In genomic region chrX:15854080-15854655, GRCh38 we compare ENCODE assay signal across 8 cellular contexts. TPM values are rescaled to one million over a fixed set of nuclear protein-coding genes. Genes with fewer than 3 reads are reported as not detected.
A peak's percentile ranks its signal among the peaks of the same experiment; 100 is the strongest.
DNase-seq lines count a peak whose midpoint lies in the region; ATAC-seq lines count a peak whose summit lies in the region.

No MANE protein-coding gene starts in this region.

- H3K4me1 ChIP-seq in ES-I3 (ENCODE audit: insufficient read depth, low read length) (peaks cover 13% of the 10 kb centered on the region; the same call in 1 of the 2 replicates), Karpas-422 (ENCODE audit: low read length) (peaks cover 61% of the 10 kb centered on the region)

- 0 out of 2 replicates have a peak, but pooled peaks cover under 1% of the 10 kb centered on the region for H4K20me1 ChIP-seq in Karpas-422 (ENCODE audit: insufficient read depth, low read depth, low read length)

- H3K36me3 ChIP-seq in ES-I3 (ENCODE audit: insufficient read depth, low read length) (peaks cover 5% of the 10 kb centered on the region; the same call in 1 of the 2 replicates), Karpas-422 (ENCODE audit: insufficient read depth, low read length) (no peaks in the 10 kb centered on the region; the same call in 1 of the 2 replicates)

- peaks cover 36% of the 10 kb centered on the region for H3K79me2 ChIP-seq in Karpas-422 (ENCODE audit: low read length)

- peak; percentile 48 for ATAC-seq in GM21723 (IDR thresholded peaks at IDR 0.05; ENCODE audit: unreplicated experiment)

- DNase-seq in Karpas-422 (peak; percentile 78), cerebellar cortex (ENCODE audit: low spot score) (peak; percentile 33), kidney tubule cell (ENCODE audit: low spot score) (peak; percentile 53), middle frontal gyrus (ENCODE audit: extremely low spot score, low spot score) (no peak)
- peak; percentile 10 for DNase-seq in activated CD4-positive, CD25-positive, alpha-beta regulatory T cell treated with anti-CD3 and anti-CD28 coated beads, Interleukin-2, amount 50 U/mL, for 16 hours (ENCODE audit: low read depth, low spot score)
- DNase-seq in stimulated activated CD4-positive, alpha-beta T cell treated with anti-CD3 and anti-CD28 coated beads, Interleukin-2, amount 100 ng/mL, for 24 hours, result peak; percentile 40 to 45

- peak overlapping the region; percentile 76 for H3K4me2 ChIP-seq in Karpas-422 (ENCODE audit: low read depth, low read length, poor library complexity, severe bottlenecking)

- peak overlapping the region; percentile 73 for H3K4me3 ChIP-seq in Karpas-422 (ENCODE audit: low read length)

- H3K27ac ChIP-seq in Karpas-422 (ENCODE audit: low read length), result 0 out of 2 replicates have a peak overlapping the region, but pooled peaks have one; percentile 5

- no peaks in the 10 kb centered on the region for H3K27me3 ChIP-seq in Karpas-422 (ENCODE audit: low read length)

- peak overlapping the region; percentile 2; the same call in 1 of the 2 replicates for H2AFZ ChIP-seq in Karpas-422 (ENCODE audit: low read length)

- no peaks in the 10 kb centered on the region for H3K9me2 ChIP-seq in Karpas-422 (replicated peaks; ENCODE audit: insufficient read depth, low read length)

- H3K9ac ChIP-seq in ES-I3 (ENCODE audit: low read depth, low read length) (peak overlapping the region; percentile 95), Karpas-422 (ENCODE audit: low read length) (peak overlapping the region; percentile 74)

- H3K9me3 ChIP-seq in ES-I3 (ENCODE audit: control insufficient read depth, insufficient read depth, low read length) (no peaks in the 10 kb centered on the region), Karpas-422 (ENCODE audit: low read length) (no peaks in the 10 kb centered on the region)

RNA-seq across cellular contexts. Expression of gene AP1S2, which starts 0.4 kb away (rescaled TPM):
- 55.4 and 55.8 TPM in 2 replicates for total RNA-seq in Karpas-422 (2014; rRNA removed; shearing (Covaris generic); ENCODE audit: low replicate concordance)
